In the genomic region with DNA sequence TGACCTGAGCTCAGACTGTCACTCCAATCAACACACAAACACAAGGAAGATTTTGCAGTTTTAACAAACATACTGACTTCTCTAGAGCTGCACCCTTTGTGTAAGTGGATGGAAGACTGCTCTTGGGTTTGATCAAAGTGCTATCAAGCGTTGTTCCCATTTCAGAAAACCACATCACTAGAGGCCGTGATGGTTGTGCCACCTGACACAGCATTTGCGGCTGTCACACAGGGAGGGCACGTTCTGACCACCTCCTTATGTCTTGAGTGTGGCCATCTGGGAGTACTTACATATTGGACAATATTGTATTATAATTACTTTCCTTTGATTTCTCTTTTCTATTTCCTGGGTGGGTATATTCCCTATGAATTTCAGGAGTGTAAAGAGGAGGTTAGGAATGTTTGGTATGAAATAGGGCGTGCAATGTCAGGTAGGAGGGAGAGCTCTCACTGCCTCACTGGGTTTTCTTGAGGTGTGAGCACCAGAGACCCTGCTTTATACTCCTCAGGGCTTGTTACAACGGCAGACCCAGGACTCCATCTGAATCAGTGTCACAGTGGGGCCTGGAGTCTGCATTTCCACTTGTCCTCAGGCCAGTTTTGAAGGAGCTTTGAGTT, we compare ENCODE assay signal across 12 cellular contexts.
A peak's percentile ranks its signal among the peaks of the same experiment; 100 is the strongest.
DNase-seq lines count a peak whose midpoint lies in the region; ATAC-seq and TF ChIP-seq lines count a peak whose summit lies in the region.
"Had no signal": no experiment of that assay in that cellular context is flagged by ENCODE, and none has a peak within 500 bp of the region (broad histone marks: within the 10 kb centered on the region; RNA-seq: fewer than 3 reads in every experiment).

No MANE protein-coding gene starts in this region.

- TF ChIP-seq POLR2A in IMR-90 (IDR thresholded peaks at IDR 0.05; ENCODE audit: low read depth, low read length) = no peak
- no peak for TF ChIP-seq POLR2A in lower leg skin (IDR thresholded peaks at IDR 0.05)

- H3K4me1 ChIP-seq in BLaER1 = peaks cover 100% of the 10 kb centered on the region
- peaks cover 5% of the 10 kb centered on the region for H3K4me1 ChIP-seq in IMR-90 (ENCODE audit: control insufficient read depth, insufficient read depth, low read length)
- no peaks in the 10 kb centered on the region for H3K4me1 ChIP-seq in foreskin keratinocyte
- H3K4me1 ChIP-seq: adrenal gland had no signal

- H3K9me3 ChIP-seq in BLaER1 (no peaks in the 10 kb centered on the region), IMR-90 (ENCODE audit: control insufficient read depth, insufficient read depth, low read length) (no peaks in the 10 kb centered on the region)
- H3K9me3 ChIP-seq: adrenal gland, tibial nerve had no signal

- H2BK15ac ChIP-seq in IMR-90 (ENCODE audit: low read depth, low read length) = no peak overlapping the region

- H4K5ac ChIP-seq in IMR-90 (ENCODE audit: low read depth, low read length) = no peak overlapping the region

- TF ChIP-seq RAD21 in IMR-90 (IDR thresholded peaks at IDR 0.05; ENCODE audit: low read length) = no peak

- no peak overlapping the region for H3K56ac ChIP-seq in IMR-90 (ENCODE audit: extremely low read depth, insufficient read depth, low read length)

- DNase-seq in IMR-90 (no peak), foreskin keratinocyte (no peak), NCI-H1694 (lab: John Stamatoyannopoulos, UW) (no peak), H7 (no peak), lower leg skin (ENCODE audit: low spot score in 2 of 2) (no peak)
- DNase-seq: cortex of kidney had no signal

- H3K14ac ChIP-seq in IMR-90 (replicated peaks; ENCODE audit: low read depth, low read length) = no peak overlapping the region

- H3K36me3 ChIP-seq in BLaER1 = peaks cover 87% of the 10 kb centered on the region
- H3K36me3 ChIP-seq in IMR-90 (ENCODE audit: control insufficient read depth, insufficient read depth, low read length) = peaks cover 5% of the 10 kb centered on the region; the same call in 1 of the 2 replicates
- H3K36me3 ChIP-seq in H7 (replicated peaks; ENCODE audit: control insufficient read depth, insufficient read depth, low read length) = no peaks in the 10 kb centered on the region

- dilution Hi-C loops in IMR-90 (cut with HindIII; ENCODE audit: low sequenced_read_pairs, unreplicated experiment) = no loop called here

- H3K4me3 ChIP-seq in BLaER1 (peak overlapping the region; percentile 43), IMR-90 (ENCODE audit: insufficient read depth, low read depth, low read length) (no peak overlapping the region), H7 (ENCODE audit: insufficient read depth, low read depth, low read length) (no peak overlapping the region), lower leg skin (ENCODE audit: low read depth, poor library complexity, severe bottlenecking) (no peak overlapping the region)
- H3K4me3 ChIP-seq: adrenal gland, PC-9, tibial nerve had no signal

- H4K91ac ChIP-seq in IMR-90 (ENCODE audit: insufficient read depth, low read depth, low read length) = no peak overlapping the region

- H2AK9ac ChIP-seq in IMR-90 (replicated peaks; ENCODE audit: low read depth, low read length, poor library complexity) = no peak overlapping the region

- in situ Hi-C loops in IMR-90 (cut with MboI; ENCODE audit: low sequenced_read_pairs) = loop anchor here (5.0 to 25.0 kb wide), 2 partner anchors 85 to 320 kb away; no protein-coding TSS in a partner anchor

- H3K4me2 ChIP-seq in BLaER1 = peak overlapping the region; percentile 90
- H3K4me2 ChIP-seq in IMR-90 (ENCODE audit: low read depth, low read length) = no peak overlapping the region
- H3K4me2 ChIP-seq: PC-9 had no signal

- no peaks in the 10 kb centered on the region for H3K27me3 ChIP-seq in BLaER1
- H3K27me3 ChIP-seq in IMR-90 (ENCODE audit: control insufficient read depth, insufficient read depth, low read length) = no peaks in the 10 kb centered on the region
- H3K27me3 ChIP-seq in foreskin keratinocyte = no peaks in the 10 kb centered on the region
- H3K27me3 ChIP-seq in H7 (ENCODE audit: control insufficient read depth, insufficient read depth, low read length) = no peaks in the 10 kb centered on the region
- H3K27me3 ChIP-seq: adrenal gland, tibial nerve had no signal

- intact Hi-C loops in IMR-90 (cut with micrococcal nuclease) (loop anchor here (1.0 kb wide), 4 partner anchors 85 to 552 kb away; no protein-coding TSS in a partner anchor), lower leg skin (cut with DNase I; ENCODE audit: low total_unique reads) (loop anchor here (5.0 kb wide), 1 partner anchor 85 kb away; no protein-coding TSS in a partner anchor)

- no peak overlapping the region; the same call in 1 of the 2 replicates for H2AK5ac ChIP-seq in IMR-90 (ENCODE audit: low read depth, low read length)

- H2AFZ ChIP-seq in IMR-90 (replicated peaks; ENCODE audit: low read length, poor library complexity) = peak overlapping the region; percentile 17
- H2AFZ ChIP-seq: PC-9 had no signal

- TF ChIP-seq CTCF in IMR-90 (conservative IDR thresholded peaks at IDR 0.05; ENCODE audit: low read depth, low read length) (no peak), foreskin keratinocyte (conservative IDR thresholded peaks at IDR 0.05) (no peak), lower leg skin (IDR thresholded peaks at IDR 0.05) (no peak)

- ATAC-seq in GM18909 (IDR thresholded peaks at IDR 0.05; ENCODE audit: poor library complexity, unreplicated experiment) (peak; percentile 14), IMR-90 (ENCODE audit: low read depth) (no peak), foreskin keratinocyte (peak; percentile 16), HG03135 (IDR thresholded peaks at IDR 0.05; ENCODE audit: unreplicated experiment) (no peak)

- peaks cover 2% of the 10 kb centered on the region; the same call in 1 of the 2 replicates for H3K9me1 ChIP-seq in IMR-90 (ENCODE audit: insufficient read depth, low read length)

- H3K79me1 ChIP-seq in IMR-90 (ENCODE audit: low read depth in 1 of 2, low read length in 2 of 2) = no peaks in the 10 kb centered on the region

- no TSS peak for BruUV-seq in IMR-90 (replicated peaks; lab: Mats Ljungman, UMichigan)

- H4K20me1 ChIP-seq in BLaER1 (peaks cover 26% of the 10 kb centered on the region; the same call in 1 of the 2 replicates), IMR-90 (ENCODE audit: insufficient read depth, low read length) (no peaks in the 10 kb centered on the region)

- H3K9ac ChIP-seq in BLaER1 (peak overlapping the region; percentile 67; the same call in 1 of the 2 replicates), IMR-90 (ENCODE audit: low read depth, low read length) (no peak overlapping the region)

- no peak overlapping the region for H2BK5ac ChIP-seq in IMR-90 (ENCODE audit: low read depth, low read length, poor library complexity, severe bottlenecking)

- POLR2A ChIA-PET in IMR-90 (lab: Charles Lee; ENCODE audit: unreplicated experiment) = interaction anchor here (0.7 kb wide), 1 partner anchor 91 kb away, joined by 3 read pairs; no protein-coding TSS in a partner anchor

- H3K23ac ChIP-seq in IMR-90 (ENCODE audit: low read depth, low read length) = no peak overlapping the region

- H3K27ac ChIP-seq in BLaER1 = peak overlapping the region; percentile 86
- no peak overlapping the region for H3K27ac ChIP-seq in IMR-90 (ENCODE audit: insufficient read depth, low read length)
- H3K27ac ChIP-seq in foreskin keratinocyte = no peak overlapping the region
- H3K27ac ChIP-seq: adrenal gland, PC-9 had no signal

- no peak overlapping the region for H3K18ac ChIP-seq in IMR-90 (ENCODE audit: low read depth, low read length)

- CTCF ChIA-PET in IMR-90 (lab: Yijun Ruan, JAX) = interaction anchor here (0.7 to 3.2 kb wide), 23 partner anchors 9 to 754 kb away, joined by 3 to 23 read pairs (median 3); no protein-coding TSS in a partner anchor

- H2BK120ac ChIP-seq in IMR-90 (ENCODE audit: low read depth, low read length) = 0 out of 2 replicates have a peak overlapping the region, but pooled peaks have one; percentile 2

- no CpG with 5 or more reads among the region's 6 CpGs for WGBS in IMR-90 (ENCODE audit: extremely low coverage in 2 of 2, insufficient read length in 1 of 2), 2 experiments
- 63 to 66% methylated on average over 6 of the region's 6 CpGs for WGBS in lower leg skin, 2 donors

- H4K8ac ChIP-seq in IMR-90 (ENCODE audit: low read depth in 2 of 2, low read length in 2 of 2) = no peak overlapping the region

- no peak overlapping the region for H3K4ac ChIP-seq in IMR-90 (ENCODE audit: low read depth, low read length)

- H2BK20ac ChIP-seq in IMR-90 (ENCODE audit: low read depth, low read length) = no peak overlapping the region

TF ChIP-seq in IMR-90, 13 proteins besides CTCF, POLR2A, EP300 and RAD21 (continues in another document):
- TF ChIP-seq NFE2L2 (IDR thresholded peaks at IDR 0.05; ENCODE audit: low read depth, low read length) = no peak
- no peak for TF ChIP-seq ELK1 (IDR thresholded peaks at IDR 0.05; ENCODE audit: borderline replicate concordance, low read depth, low read length)
- TF ChIP-seq MAZ (IDR thresholded peaks at IDR 0.05; ENCODE audit: borderline replicate concordance, low read depth, low read length) = no peak
- TF ChIP-seq, protein P1, sequence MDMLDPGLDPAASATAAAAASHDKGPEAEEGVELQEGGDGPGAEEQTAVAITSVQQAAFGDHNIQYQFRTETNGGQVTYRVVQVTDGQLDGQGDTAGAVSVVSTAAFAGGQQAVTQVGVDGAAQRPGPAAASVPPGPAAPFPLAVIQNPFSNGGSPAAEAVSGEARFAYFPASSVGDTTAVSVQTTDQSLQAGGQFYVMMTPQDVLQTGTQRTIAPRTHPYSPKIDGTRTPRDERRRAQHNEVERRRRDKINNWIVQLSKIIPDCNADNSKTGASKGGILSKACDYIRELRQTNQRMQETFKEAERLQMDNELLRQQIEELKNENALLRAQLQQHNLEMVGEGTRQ (IDR thresholded peaks at IDR 0.05; ENCODE audit: low read depth, low read length) = no peak
- no peak for TF ChIP-seq RCOR1 (IDR thresholded peaks at IDR 0.05; ENCODE audit: insufficient replicate concordance, low read length)
- no peak for TF ChIP-seq BHLHE40 (IDR thresholded peaks at IDR 0.05; ENCODE audit: low read depth, low read length)
- TF ChIP-seq MXI1 (IDR thresholded peaks at IDR 0.05; ENCODE audit: borderline replicate concordance, low read depth, low read length) = no peak
- no peak for TF ChIP-seq CHD1 (IDR thresholded peaks at IDR 0.05; ENCODE audit: low read depth, low read length)
- no peak for TF ChIP-seq MAFK (IDR thresholded peaks at IDR 0.05; ENCODE audit: low read depth, low read length)
- TF ChIP-seq FOS (IDR thresholded peaks at IDR 0.05; ENCODE audit: low read depth, low read length) = no peak
- no peak for TF ChIP-seq SMC3 (IDR thresholded peaks at IDR 0.05; ENCODE audit: low read depth, low read length)
- TF ChIP-seq CEBPB (IDR thresholded peaks at IDR 0.05; ENCODE audit: low read depth, low read length) = no peak

Comparison
In these comparisons a context has a peak if more than half of its experiments do, and no peak if none do; other contexts are left out.
1. ATAC-seq: peak in GM18909 (single experiment) and foreskin keratinocyte (single experiment); none in IMR-90 (single experiment) and HG03135 (single experiment).